1 cellular context compared by ENCODE assay signal in genomic region chr2:128027801-128028667, GRCh38.
A peak's percentile ranks its signal among the peaks of the same experiment; 100 is the strongest.
TF ChIP-seq lines count a peak whose summit lies in the region.

TSS of gene SAP130 (minus strand) at chr2:128028059. CDS start at chr2:128026292, 1,767 bp downstream.

TF ChIP-seq in K562, 482 proteins besides CTCF, POLR2A, EP300 and RAD21 (continued from another document and continues in another):
- TF ChIP-seq ARID4B (CRISPR knock-in tag; IDR thresholded peaks at IDR 0.05) (peak; percentile 88), CREB1 (IDR thresholded peaks at IDR 0.05) (0 out of 2 replicates have a peak, but pooled peaks have one; percentile 4), CREB1 (CRISPR knock-in tag; IDR thresholded peaks at IDR 0.05) (peak; percentile 78), CBX2 (IDR thresholded peaks at IDR 0.05; ENCODE audit: insufficient read depth, low read length, poor library complexity, severe bottlenecking) (no peak), MED1 (CRISPR knock-in tag; IDR thresholded peaks at IDR 0.05; ENCODE audit: borderline replicate concordance) (no peak), HES1 (IDR thresholded peaks at IDR 0.05; ENCODE audit: low read depth) (no peak), ZNF212 (CRISPR knock-in tag; IDR thresholded peaks at IDR 0.05) (no peak), ARID3B (CRISPR knock-in tag; IDR thresholded peaks at IDR 0.05; ENCODE audit: borderline replicate concordance) (0 out of 2 replicates have a peak, but pooled peaks have one; percentile 31), IRF1 (CRISPR knock-in tag; IDR thresholded peaks at IDR 0.05; ENCODE audit: borderline replicate concordance) (no peak), ZNF764 (CRISPR knock-in tag; IDR thresholded peaks at IDR 0.05; ENCODE audit: low read depth) (no peak), E2F6 (IDR thresholded peaks at IDR 0.05; ENCODE audit: borderline replicate concordance in 1 of 2, extremely low read depth in 1 of 2, insufficient read depth in 1 of 2, insufficient read length in 1 of 2, low read depth in 1 of 2, low read length in 1 of 2, poor library complexity in 1 of 2, severe bottlenecking in 1 of 2) (peak in 1 of 2 experiments; percentile 61), PCBP2 (IDR thresholded peaks at IDR 0.05; ENCODE audit: low read depth, low read length, poor library complexity, severe bottlenecking) (no peak), ZNF57 (CRISPR knock-in tag; IDR thresholded peaks at IDR 0.05) (no peak), ZNF695 (CRISPR knock-in tag; IDR thresholded peaks at IDR 0.05) (no peak), BRCA1 (IDR thresholded peaks at IDR 0.05) (no peak), BRCA1 (CRISPR knock-in tag; IDR thresholded peaks at IDR 0.05) (no peak), ZNF324 (CRISPR knock-in tag; IDR thresholded peaks at IDR 0.05) (no peak), THRA (IDR thresholded peaks at IDR 0.05) (no peak), ZNF507 (tag; conservative IDR thresholded peaks at IDR 0.05) (no peak), PATZ1 (CRISPR knock-in tag; IDR thresholded peaks at IDR 0.05; ENCODE audit: borderline replicate concordance) (no peak), C11orf30 (IDR thresholded peaks at IDR 0.05; ENCODE audit: low read depth) (0 out of 2 replicates have a peak, but pooled peaks have one; percentile 18), U2AF1 (optimal IDR thresholded peaks at IDR 0.05; ENCODE audit: low read depth, low read length) (peak; percentile 76), BACH1 (tag; IDR thresholded peaks at IDR 0.05) (no peak), GTF2F1 (IDR thresholded peaks at IDR 0.05; ENCODE audit: low read depth, low read length) (no peak), ILF3 (IDR thresholded peaks at IDR 0.05; ENCODE audit: borderline replicate concordance) (no peak), ZNF3 (CRISPR knock-in tag; IDR thresholded peaks at IDR 0.05) (no peak), MYBL2 (IDR thresholded peaks at IDR 0.05; ENCODE audit: low read depth) (no peak), MYBL2 (CRISPR knock-in tag; IDR thresholded peaks at IDR 0.05; ENCODE audit: borderline replicate concordance) (no peak), RHOXF2B (CRISPR knock-in tag; conservative IDR thresholded peaks at IDR 0.05) (no peak), PTBP1 (IDR thresholded peaks at IDR 0.05; ENCODE audit: low read depth, low read length) (no peak), SRSF3 (IDR thresholded peaks at IDR 0.05; ENCODE audit: insufficient read depth, low read length) (no peak), ZNF184 (CRISPR knock-in tag; IDR thresholded peaks at IDR 0.05) (no peak), ZNF766 (CRISPR knock-in tag; conservative IDR thresholded peaks at IDR 0.05) (no peak), MLLT1 (IDR thresholded peaks at IDR 0.05) (no peak), MLX (CRISPR knock-in tag; conservative IDR thresholded peaks at IDR 0.05) (no peak), THAP12 (CRISPR knock-in tag; IDR thresholded peaks at IDR 0.05) (0 out of 2 replicates have a peak, but pooled peaks have one; percentile 36), CCNT2 (IDR thresholded peaks at IDR 0.05; ENCODE audit: borderline replicate concordance, extremely low read depth, insufficient read length, low read depth, low read length) (peak; percentile 67), DNMT1 (IDR thresholded peaks at IDR 0.05) (no peak), SMARCC2 (IDR thresholded peaks at IDR 0.05; ENCODE audit: low read depth) (peak; percentile 25; the same call in 1 of the 2 replicates), OTX1 (CRISPR knock-in tag; IDR thresholded peaks at IDR 0.05) (0 out of 2 replicates have a peak, but pooled peaks have one; percentile 16), YBX1 (IDR thresholded peaks at IDR 0.05) (no peak), BCOR (IDR thresholded peaks at IDR 0.05) (peak; percentile 23; the same call in 1 of the 2 replicates), BCL6 (CRISPR knock-in tag; IDR thresholded peaks at IDR 0.05) (no peak), ZNF347 (CRISPR knock-in tag; IDR thresholded peaks at IDR 0.05; ENCODE audit: low read depth) (no peak), ZNF124 (CRISPR knock-in tag; IDR thresholded peaks at IDR 0.05) (no peak), ZBTB2 (IDR thresholded peaks at IDR 0.05) (no peak)
